24 cellular contexts compared by ENCODE assay signal in genomic region chr7:139332960-139333359, GRCh38. TPM values are rescaled to one million over a fixed set of nuclear protein-coding genes. Genes with fewer than 3 reads are reported as not detected.
DNase-seq lines count a peak whose midpoint lies in the region; ATAC-seq, FAIRE-seq and TF ChIP-seq lines count a peak whose summit lies in the region.
"Had no signal": no experiment of that assay in that cellular context is flagged by ENCODE, and none has a peak within 500 bp of the region (broad histone marks: within the 10 kb centered on the region; RNA-seq: fewer than 3 reads in every experiment).

No MANE protein-coding gene starts in this region.

- no peak for TF ChIP-seq CTCF in HepG2 (CRISPR knock-in tag; IDR thresholded peaks at IDR 0.05)
- no peak for TF ChIP-seq CTCF in right lobe of liver (IDR thresholded peaks at IDR 0.05)
- no peak for TF ChIP-seq CTCF in endothelial cell of umbilical vein (IDR thresholded peaks at IDR 0.05; ENCODE audit: extremely low read depth in 1 of 2, insufficient read depth in 1 of 2, low read depth in 1 of 2, low read length in 2 of 2)
- no peak for TF ChIP-seq CTCF in osteocyte (IDR thresholded peaks at IDR 0.05)
- no peak for TF ChIP-seq CTCF in brain microvascular endothelial cell (IDR thresholded peaks at IDR 0.05; ENCODE audit: low read depth, low read length, missing control alignments)

- CTCF ChIA-PET in HepG2 (lab: Yijun Ruan, JAX; ENCODE audit: low intra/inter-chr PET ratio, low total read pairs) (no interaction called here), endothelial cell of umbilical vein (lab: Charles Lee) (interaction anchor here (0.6 to 1.6 kb wide), 3 partner anchors 12 to 50 kb away, joined by 3 to 5 read pairs (median 3); no protein-coding TSS in a partner anchor)

- FAIRE-seq in HepG2 (lab: Jason Lieb, UNC) = no peak
- peak; percentile 38 for FAIRE-seq in endothelial cell of umbilical vein (lab: Jason Lieb, UNC)
- FAIRE-seq: D721Med, GM18507, RCC 7860 had no signal

- H2AFZ ChIP-seq in HepG2 (ENCODE audit: low read length) (no peak overlapping the region), endothelial cell of umbilical vein (ENCODE audit: low read depth, low read length) (no peak overlapping the region)

- dilution Hi-C loops in endothelial cell of umbilical vein (cut with MboI; ENCODE audit: extremely low pct_ligation_motif_present, low sequenced_read_pairs) = no loop called here

- H3K4me3 Mint-ChIP-seq in osteocyte (ENCODE audit: unreplicated experiment) = no peak overlapping the region
- H3K4me3 Mint-ChIP-seq: B cell, CD14-positive monocyte had no signal

- H4K20me1 ChIP-seq in HepG2 (ENCODE audit: insufficient read depth, low read length) (no peaks in the 10 kb centered on the region), endothelial cell of umbilical vein (replicated peaks; ENCODE audit: control insufficient read depth, extremely low read depth, insufficient read depth, low read length) (no peaks in the 10 kb centered on the region)

- TF ChIP-seq RAD21 in HepG2 (CRISPR knock-in tag; IDR thresholded peaks at IDR 0.05) = no peak

- in situ Hi-C loops in HepG2 (cut with HindIII; ENCODE audit: extremely low pct_ligation_motif_present, low pct_unique_long_range_greater_than_20kb) = no loop called here
- in situ Hi-C loops in brain microvascular endothelial cell (cut with HindIII; ENCODE audit: low pct_ligation_motif_present, low sequenced_read_pairs) = no loop called here

- DNase-seq in HepG2 (ENCODE audit: low spot score) (no peak), right lobe of liver (no peak), endothelial cell of umbilical vein (ENCODE audit: low read depth, low spot score) (no peak), osteocyte (ENCODE audit: extremely low spot score, unreplicated experiment) (peak; percentile 54), Ammon's horn (ENCODE audit: low spot score) (no peak), brain microvascular endothelial cell (no peak), ureter (ENCODE audit: low spot score) (no peak)
- DNase-seq: DMS53; GDM1; GOT3; NCI-H1092 treated with DMSO at 0.1 percent for 48 hours; NCI-H1436 treated with DMSO at 0.1 percent for 48 hours; NCI-H2029; NCI-H2227 treated with DMSO at 0.1 percent for 48 hours; NCI-H510A; NK-92 treated with Interleukin-12 subunit alpha and Interleukin-12 subunit beta, amount 100 ng/mL, for 24 hours had no signal

- H3K27me3 Mint-ChIP-seq in osteocyte (ENCODE audit: unreplicated experiment) = peaks cover 3% of the 10 kb centered on the region

- POLR2A ChIA-PET in HepG2 (lab: Yijun Ruan, JAX) (interaction anchor here (1.3 kb wide), 1 partner anchor 12 kb away, joined by 4 read pairs; no protein-coding TSS in a partner anchor), endothelial cell of umbilical vein (lab: Charles Lee) (interaction anchor here (0.6 kb wide), 1 partner anchor 58 kb away, joined by 6 read pairs; no protein-coding TSS in a partner anchor)

- no peaks in the 10 kb centered on the region for H3K9me1 ChIP-seq in endothelial cell of umbilical vein (replicated peaks; ENCODE audit: control insufficient read depth, extremely low read depth, insufficient read depth, low read length)

- H3K4me3 ChIP-seq in HepG2 (replicated peaks in 1 of 3; ENCODE audit: insufficient read depth in 1 of 3, low read depth in 2 of 3, low read length in 3 of 3) (peak overlapping the region in 1 of 3 experiments; percentile 40; a peak in 2 of 6 replicates), right lobe of liver (no peak overlapping the region), endothelial cell of umbilical vein (replicated peaks in 1 of 3; ENCODE audit: insufficient read depth in 1 of 3, low read depth in 1 of 3, low read length in 3 of 3) (no peak overlapping the region), brain microvascular endothelial cell (ENCODE audit: low read depth, low read length) (no peak overlapping the region)
- H3K4me3 ChIP-seq: SJSA1 had no signal

- 33% methylated on average over 2 of the region's 2 CpGs for WGBS in HepG2 (ENCODE audit: low lambda C conversion rate)
- WGBS in right lobe of liver (ENCODE audit: insufficient coverage, low coverage, low lambda C conversion rate, missing lambda C conversion rate) = 58% methylated on average over 2 of the region's 2 CpGs

- intact Hi-C loops in HepG2 (cut with micrococcal nuclease; ENCODE audit: unreplicated experiment) = loop anchor here (10.0 kb wide), 1 partner anchor 98 kb away; the partner anchor contains the start of gene UBN2
- intact Hi-C loops in right lobe of liver (cut with DNase I) = no loop called here
- intact Hi-C loops in endothelial cell of umbilical vein (cut with micrococcal nuclease) = no loop called here

- H3K9me3 ChIP-seq in HepG2 (ENCODE audit: low read length) = no peaks in the 10 kb centered on the region
- no peaks in the 10 kb centered on the region for H3K9me3 ChIP-seq in right lobe of liver
- H3K9me3 ChIP-seq in endothelial cell of umbilical vein (replicated peaks; ENCODE audit: control insufficient read depth, insufficient read depth, low read length) = no peaks in the 10 kb centered on the region
- H3K9me3 ChIP-seq: SJSA1 had no signal

- H3K27me3 ChIP-seq in HepG2 (ENCODE audit: control insufficient read depth in 1 of 2, insufficient read depth in 2 of 2, low read length in 2 of 2) (no peaks in the 10 kb centered on the region), right lobe of liver (no peaks in the 10 kb centered on the region), endothelial cell of umbilical vein (ENCODE audit: control insufficient read depth in 2 of 2, insufficient read depth in 2 of 2, low read length in 2 of 2) (no peaks in the 10 kb centered on the region), brain microvascular endothelial cell (replicated peaks) (no peaks in the 10 kb centered on the region)
- H3K27me3 ChIP-seq: SJSA1 had no signal

- no peak overlapping the region for H3K27ac Mint-ChIP-seq in osteocyte (ENCODE audit: unreplicated experiment)
- H3K27ac Mint-ChIP-seq: B cell, CD14-positive monocyte had no signal

- H3K27ac ChIP-seq in HepG2 (ENCODE audit: extremely low read length, insufficient read depth, low read length) = no peak overlapping the region
- no peak overlapping the region for H3K27ac ChIP-seq in right lobe of liver
- no peak overlapping the region for H3K27ac ChIP-seq in endothelial cell of umbilical vein (ENCODE audit: insufficient read depth, low read depth, low read length)
- no peak overlapping the region for H3K27ac ChIP-seq in brain microvascular endothelial cell
- H3K27ac ChIP-seq: SJSA1 had no signal

- no peak for TF ChIP-seq POLR2A in HepG2 (IDR thresholded peaks at IDR 0.05; ENCODE audit: insufficient read depth in 1 of 2, low read depth in 2 of 2, low read length in 2 of 2)
- TF ChIP-seq POLR2A in right lobe of liver (IDR thresholded peaks at IDR 0.05) = no peak
- no peak for TF ChIP-seq POLR2A in endothelial cell of umbilical vein (IDR thresholded peaks at IDR 0.05; ENCODE audit: low read depth, low read length)

- H3K4me1 Mint-ChIP-seq in osteocyte (ENCODE audit: unreplicated experiment) = no peaks in the 10 kb centered on the region

- peak overlapping the region; percentile 79 for H3K4me2 ChIP-seq in HepG2 (ENCODE audit: low read depth, low read length)
- no peak overlapping the region for H3K4me2 ChIP-seq in endothelial cell of umbilical vein (ENCODE audit: insufficient read depth, low read length)

- H3K4me1 ChIP-seq in HepG2 (ENCODE audit: insufficient read depth, low read length) = peaks cover 10% of the 10 kb centered on the region; the same call in 1 of the 2 replicates
- no peaks in the 10 kb centered on the region for H3K4me1 ChIP-seq in right lobe of liver
- H3K4me1 ChIP-seq in endothelial cell of umbilical vein (ENCODE audit: control insufficient read depth, extremely low read depth, insufficient read depth, low read length) = no peaks in the 10 kb centered on the region
- H3K4me1 ChIP-seq: SJSA1 had no signal

- H3K9me3 Mint-ChIP-seq in osteocyte (ENCODE audit: unreplicated experiment) = no peaks in the 10 kb centered on the region

- no peaks in the 10 kb centered on the region for H3K36me3 Mint-ChIP-seq in osteocyte (ENCODE audit: unreplicated experiment)
- H3K36me3 Mint-ChIP-seq: CD14-positive monocyte had no signal

- 0 out of 2 replicates have a peak overlapping the region, but pooled peaks have one; percentile 8 for H3K9ac ChIP-seq in HepG2 (ENCODE audit: insufficient read depth, low read depth, low read length)
- no peak overlapping the region for H3K9ac ChIP-seq in endothelial cell of umbilical vein (replicated peaks; ENCODE audit: extremely low read depth, insufficient read depth, low read length)

- BruUV-seq in HepG2 (replicated peaks; lab: Mats Ljungman, UMichigan) (no TSS peak), endothelial cell of umbilical vein (replicated peaks; lab: Mats Ljungman, UMichigan) (no TSS peak)

- H3K79me2 ChIP-seq in HepG2 (ENCODE audit: insufficient read depth, low read length) (no peaks in the 10 kb centered on the region), endothelial cell of umbilical vein (ENCODE audit: control insufficient read depth, insufficient read depth, low read length) (no peaks in the 10 kb centered on the region)

- ATAC-seq in HepG2 = peak; percentile 26
- no peak for ATAC-seq in right lobe of liver
- no peak for ATAC-seq in HG03139 (IDR thresholded peaks at IDR 0.05; ENCODE audit: unreplicated experiment)
- ATAC-seq: HCT116 had no signal

- H3K36me3 ChIP-seq in HepG2 (replicated peaks in 1 of 2; ENCODE audit: control insufficient read depth in 1 of 2, insufficient read depth in 2 of 2, low read length in 2 of 2) (no peaks in the 10 kb centered on the region), right lobe of liver (no peaks in the 10 kb centered on the region), endothelial cell of umbilical vein (ENCODE audit: control insufficient read depth in 2 of 2, extremely low read depth in 1 of 2, insufficient read depth in 2 of 2, low read length in 2 of 2) (no peaks in the 10 kb centered on the region), brain microvascular endothelial cell (replicated peaks) (no peaks in the 10 kb centered on the region)
- H3K36me3 ChIP-seq: SJSA1 had no signal

- TF ChIP-seq EP300 in HepG2 (IDR thresholded peaks at IDR 0.05; ENCODE audit: low read depth in 2 of 2, low read length in 2 of 2) = no peak
- TF ChIP-seq EP300 in HepG2 (CRISPR knock-in tag; IDR thresholded peaks at IDR 0.05; ENCODE audit: borderline replicate concordance) = no peak

RNA-seq across cellular contexts. Expression of gene FMC1, which starts 8.2 kb away (rescaled TPM):
- total RNA-seq in HepG2 (2016; rRNA removed; fragmentation: Illumina TruSeq; extraction: Trizol) (50.7 and 59.2 TPM in 2 replicates), right lobe of liver (10 to 100 TPM in 2 of 6 experiments, 1 to 10 TPM in 4; 4.4 to 17.7 (median 6.2) TPM), endothelial cell of umbilical vein (10.7 and 12.8 TPM in 2 replicates), osteocyte (8.6 and 13.5 TPM in 2 replicates), ureter (7.3 TPM)
- total RNA-seq in HepG2 (2016; cell fraction: cytosol; rRNA removed; fragmentation: Illumina TruSeq; extraction: Trizol; ENCODE audit: low read depth) = 9.0 and 17.2 TPM in 2 replicates
- 53.0 and 54.3 TPM in 2 replicates for total RNA-seq in HepG2 (2016; cell fraction: insoluble cytoplasmic fraction; rRNA removed; fragmentation: Illumina TruSeq; extraction: Trizol)
- 10.5 and 14.1 TPM in 2 replicates for total RNA-seq in HepG2 (2016; cell fraction: membrane; rRNA removed; fragmentation: Illumina TruSeq; extraction: Trizol)
- total RNA-seq in HepG2 (2016; cell fraction: nucleus; rRNA removed; fragmentation: Illumina TruSeq; extraction: Trizol) = 17.0 and 26.9 TPM in 2 replicates
- polyA plus RNA-seq in HepG2 (2011; rRNA removed) (37.3 and 39.2 TPM in 2 replicates), endothelial cell of umbilical vein (21.7 and 23.5 TPM in 2 replicates)
- 39.8 and 50.1 TPM in 2 replicates for polyA plus RNA-seq in HepG2 (2011; cell fraction: cytosol; rRNA removed)
- 10.2 and 10.4 TPM in 2 replicates for polyA plus RNA-seq in HepG2 (2011; cell fraction: nucleus; rRNA removed)
- 27.8 and 33.2 TPM in 2 replicates for polyA plus RNA-seq in HepG2 (2012)
- polyA plus RNA-seq in HepG2 (2016; cell fraction: cytosol; fragmentation: Illumina TruSeq; extraction: Trizol; ENCODE audit: low read depth) = 6.3 and 9.9 TPM in 2 replicates
- 35.3 and 35.8 TPM in 2 replicates for polyA plus RNA-seq in HepG2 (2016; cell fraction: insoluble cytoplasmic fraction; fragmentation: Illumina TruSeq; extraction: Trizol; ENCODE audit: low read depth)
- 7.3 and 7.8 TPM in 2 replicates for polyA plus RNA-seq in HepG2 (2016; cell fraction: membrane; fragmentation: Illumina TruSeq; extraction: Trizol; ENCODE audit: low read depth)
- 19.2 and 21.0 TPM in 2 replicates for polyA plus RNA-seq in HepG2 (2016; cell fraction: nucleus; fragmentation: Illumina TruSeq; extraction: Trizol; ENCODE audit: insufficient read depth, low read depth)
- 14.9 and 26.4 TPM in 2 replicates for polyA minus RNA-seq in HepG2 (2011; rRNA and poly(A)+ RNA removed; ENCODE audit: low replicate concordance)
- 3.2 and 3.4 TPM in 2 replicates for polyA minus RNA-seq in HepG2 (2011; cell fraction: cytosol; rRNA and poly(A)+ RNA removed)
- 4.1 TPM in 2 replicates for polyA minus RNA-seq in HepG2 (2011; cell fraction: nucleus; rRNA and poly(A)+ RNA removed)
- polyA plus RNA-seq in endothelial cell of umbilical vein (2011; cell fraction: cytosol; rRNA removed) = 21.4 and 21.6 TPM in 2 replicates
- polyA plus RNA-seq in endothelial cell of umbilical vein (2011; cell fraction: nucleus; rRNA removed) = 6.6 and 7.7 TPM in 2 replicates
- polyA plus RNA-seq in endothelial cell of umbilical vein (2012) = 16.5 and 32.2 TPM in 2 replicates
- 6.0 and 6.2 TPM in 2 replicates for polyA minus RNA-seq in endothelial cell of umbilical vein
- 9.3 TPM for polyA minus RNA-seq in endothelial cell of umbilical vein (2011; cell fraction: cytosol; rRNA and poly(A)+ RNA removed)
- polyA minus RNA-seq in endothelial cell of umbilical vein (2011; cell fraction: nucleus; rRNA and poly(A)+ RNA removed) = 1.7 and 2.8 TPM in 2 replicates

RNA-seq across cellular contexts. Expression of gene LUC7L2, which starts 26.7 kb away (rescaled TPM):
- total RNA-seq in HepG2 (2016; rRNA removed; fragmentation: Illumina TruSeq; extraction: Trizol) (50.7 and 59.5 TPM in 2 replicates), right lobe of liver (10 to 100 TPM; 23.2 to 40.0 (median 36.3) TPM), endothelial cell of umbilical vein (85.8 and 87.6 TPM in 2 replicates), osteocyte (112 and 116 TPM in 2 replicates), ureter (140 TPM)
- 9.4 and 13.3 TPM in 2 replicates for total RNA-seq in HepG2 (2016; cell fraction: cytosol; rRNA removed; fragmentation: Illumina TruSeq; extraction: Trizol; ENCODE audit: low read depth)
- total RNA-seq in HepG2 (2016; cell fraction: insoluble cytoplasmic fraction; rRNA removed; fragmentation: Illumina TruSeq; extraction: Trizol) = 50.6 and 54.5 TPM in 2 replicates
- total RNA-seq in HepG2 (2016; cell fraction: membrane; rRNA removed; fragmentation: Illumina TruSeq; extraction: Trizol) = 19.2 and 24.0 TPM in 2 replicates
- total RNA-seq in HepG2 (2016; cell fraction: nucleus; rRNA removed; fragmentation: Illumina TruSeq; extraction: Trizol) = 50.0 and 54.9 TPM in 2 replicates
- polyA plus RNA-seq in HepG2 (2011; rRNA removed) (15.9 and 17.9 TPM in 2 replicates), endothelial cell of umbilical vein (28.0 and 34.4 TPM in 2 replicates)
- polyA plus RNA-seq in HepG2 (2011; cell fraction: cytosol; rRNA removed) = 9.5 and 11.8 TPM in 2 replicates
- 57.7 and 73.4 TPM in 2 replicates for polyA plus RNA-seq in HepG2 (2011; cell fraction: nucleus; rRNA removed)
- 25.8 and 32.8 TPM in 2 replicates for polyA plus RNA-seq in HepG2 (2012)
- 3.1 and 3.2 TPM in 2 replicates for polyA plus RNA-seq in HepG2 (2016; cell fraction: cytosol; fragmentation: Illumina TruSeq; extraction: Trizol; ENCODE audit: low read depth)
- polyA plus RNA-seq in HepG2 (2016; cell fraction: insoluble cytoplasmic fraction; fragmentation: Illumina TruSeq; extraction: Trizol; ENCODE audit: low read depth) = 56.2 and 61.3 TPM in 2 replicates
- polyA plus RNA-seq in HepG2 (2016; cell fraction: membrane; fragmentation: Illumina TruSeq; extraction: Trizol; ENCODE audit: low read depth) = 9.0 and 10.3 TPM in 2 replicates
- 70.2 and 76.0 TPM in 2 replicates for polyA plus RNA-seq in HepG2 (2016; cell fraction: nucleus; fragmentation: Illumina TruSeq; extraction: Trizol; ENCODE audit: insufficient read depth, low read depth)
- 25.3 and 62.6 TPM in 2 replicates for polyA minus RNA-seq in HepG2 (2011; rRNA and poly(A)+ RNA removed; ENCODE audit: low replicate concordance)
- polyA minus RNA-seq in HepG2 (2011; cell fraction: cytosol; rRNA and poly(A)+ RNA removed) = 11.8 and 15.0 TPM in 2 replicates
- 91.1 and 123 TPM in 2 replicates for polyA minus RNA-seq in HepG2 (2011; cell fraction: nucleus; rRNA and poly(A)+ RNA removed)
- polyA plus RNA-seq in endothelial cell of umbilical vein (2011; cell fraction: cytosol; rRNA removed) = 24.8 and 27.3 TPM in 2 replicates
- polyA plus RNA-seq in endothelial cell of umbilical vein (2011; cell fraction: nucleus; rRNA removed) = 93.1 and 120 TPM in 2 replicates
- 30.6 and 43.6 TPM in 2 replicates for polyA plus RNA-seq in endothelial cell of umbilical vein (2012)
- 49.9 and 59.8 TPM in 2 replicates for polyA minus RNA-seq in endothelial cell of umbilical vein
- polyA minus RNA-seq in endothelial cell of umbilical vein (2011; cell fraction: cytosol; rRNA and poly(A)+ RNA removed) = 39.1 TPM
- polyA minus RNA-seq in endothelial cell of umbilical vein (2011; cell fraction: nucleus; rRNA and poly(A)+ RNA removed) = 135 and 236 TPM in 2 replicates
